Comparison of ENCODE assay signal across 10 cellular contexts in the genomic region with DNA sequence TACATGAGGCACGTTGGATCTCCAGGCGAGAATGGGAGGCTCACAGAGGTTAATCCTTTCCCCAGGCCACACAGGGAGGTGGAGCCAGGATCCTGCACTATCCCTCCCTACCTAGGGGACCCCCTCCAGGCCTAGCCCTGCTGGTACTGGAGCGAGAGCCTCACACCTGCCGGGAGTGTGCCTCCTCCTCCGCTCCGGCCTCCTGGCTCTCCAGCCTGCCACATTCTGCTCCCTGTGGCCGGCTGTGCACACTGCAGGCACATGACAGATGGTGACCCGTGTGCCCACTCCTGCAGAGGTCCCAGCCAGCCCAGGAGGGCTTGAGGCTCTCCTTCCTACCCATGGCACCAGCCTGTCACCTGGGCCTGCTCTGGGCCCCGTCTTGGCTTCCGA.
DNase-seq lines count a peak whose midpoint lies in the region; ATAC-seq, FAIRE-seq and TF ChIP-seq lines count a peak whose summit lies in the region.
"Had no signal": no experiment of that assay in that cellular context is flagged by ENCODE, and none has a peak within 500 bp of the region (broad histone marks: within the 10 kb centered on the region; RNA-seq: fewer than 3 reads in every experiment).

No MANE protein-coding gene starts in this region.

- intact Hi-C loops in MCF 10A (cut with micrococcal nuclease) (no loop called here), breast epithelium (cut with DNase I; ENCODE audit: low total_unique reads) (loop anchor here (5.0 kb wide), 1 partner anchor 663 kb away; no protein-coding TSS in a partner anchor), PC-3 (cut with micrococcal nuclease) (loop anchor here (10.0 kb wide), 1 partner anchor 95 kb away; the partner anchor contains the start of gene RXRA), esophagus muscularis mucosa (cut with DNase I) (no loop called here)

- no peaks in the 10 kb centered on the region for H3K27me3 ChIP-seq in breast epithelium
- H3K27me3 ChIP-seq in PC-3 (ENCODE audit: low read length): no peaks in the 10 kb centered on the region
- H3K27me3 ChIP-seq in esophagus muscularis mucosa: no peaks in the 10 kb centered on the region
- H3K27me3 ChIP-seq: uterus had no signal

- H3K4me3 ChIP-seq in breast epithelium: no peak overlapping the region
- no peak overlapping the region for H3K4me3 ChIP-seq in PC-3 (ENCODE audit: low read length)
- H3K4me3 ChIP-seq in esophagus muscularis mucosa: no peak overlapping the region
- H3K4me3 ChIP-seq: uterus had no signal

- H2AFZ ChIP-seq in PC-3 (ENCODE audit: low read length): no peak overlapping the region

- H3F3A ChIP-seq in PC-3 (ENCODE audit: low read length, unreplicated experiment): no peaks in the 10 kb centered on the region

- H3K27me3 Mint-ChIP-seq in MCF 10A (ENCODE audit: insufficient read depth, unreplicated experiment) (no peaks in the 10 kb centered on the region), type B pancreatic cell (no peaks in the 10 kb centered on the region)

- TF ChIP-seq CTCF in MCF 10A (IDR thresholded peaks at IDR 0.05; ENCODE audit: unreplicated experiment) (peak; percentile 17), breast epithelium (IDR thresholded peaks at IDR 0.05) (no peak), PC-3 (conservative IDR thresholded peaks at IDR 0.05; ENCODE audit: low read depth, low read length) (peak; percentile 40; the same call in 1 of the 2 replicates), esophagus muscularis mucosa (IDR thresholded peaks at IDR 0.05) (peak in 2 of 3 experiments; percentile 24 to 49), type B pancreatic cell (conservative IDR thresholded peaks at IDR 0.05) (peak; percentile 61)

- no peak overlapping the region for H3K4me2 ChIP-seq in PC-3 (ENCODE audit: low read length)

- H3K9ac ChIP-seq in PC-3 (ENCODE audit: low read length): no peak overlapping the region

- ATAC-seq in PC-3 (peak; percentile 68; the same call in 1 of the 2 replicates), GM19452 (IDR thresholded peaks at IDR 0.05; ENCODE audit: unreplicated experiment) (no peak)

- no peak for TF ChIP-seq POLR2A in breast epithelium (IDR thresholded peaks at IDR 0.05)
- TF ChIP-seq POLR2A in esophagus muscularis mucosa (IDR thresholded peaks at IDR 0.05; ENCODE audit: low read depth): no peak

- H3K27ac Mint-ChIP-seq in MCF 10A (ENCODE audit: low read depth, unreplicated experiment) (peak overlapping the region; percentile 27), type B pancreatic cell (peak overlapping the region; percentile 53)

- H3K36me3 ChIP-seq in breast epithelium (no peaks in the 10 kb centered on the region), PC-3 (ENCODE audit: low read depth, low read length) (no peaks in the 10 kb centered on the region), esophagus muscularis mucosa (peaks cover 15 to 84% (median 68%) of the 10 kb centered on the region in 4 donors)
- H3K36me3 ChIP-seq: uterus had no signal

- no peak for DNase-seq in MCF 10A (ENCODE audit: unreplicated experiment)
- DNase-seq in breast epithelium (ENCODE audit: low spot score in 2 of 2): no peak
- peak; percentile 6 for DNase-seq in PC-3
- DNase-seq in esophagus muscularis mucosa (ENCODE audit: extremely low spot score): no peak
- no peak for DNase-seq in type B pancreatic cell (ENCODE audit: extremely low spot score, unreplicated experiment)
- no peak for DNase-seq in HTR-8/SVneo (ENCODE audit: insufficient read length, low spot score)
- DNase-seq in Kasumi-1 (lab: John Stamatoyannopoulos, UW): no peak
- DNase-seq: T-helper 2 cell, uterus had no signal

- no peak for FAIRE-seq in HTR-8/SVneo (lab: Jason Lieb, UNC)

- POLR2A ChIA-PET in MCF 10A (lab: Yijun Ruan, JAX): no interaction called here
- POLR2A ChIA-PET in PC-3 (lab: Charles Lee; ENCODE audit: unreplicated experiment): no interaction called here

- CTCF ChIA-PET in MCF 10A (lab: Yijun Ruan, JAX) (no interaction called here), PC-3 (lab: Charles Lee) (no interaction called here)

- H3K4me1 ChIP-seq in breast epithelium: no peaks in the 10 kb centered on the region
- H3K4me1 ChIP-seq in PC-3 (ENCODE audit: insufficient read depth, low read length): no peaks in the 10 kb centered on the region
- peaks cover 55 to 90% (median 77%) of the 10 kb centered on the region in 4 donors for H3K4me1 ChIP-seq in esophagus muscularis mucosa

- no peaks in the 10 kb centered on the region for H3K9me3 Mint-ChIP-seq in MCF 10A (ENCODE audit: unreplicated experiment)
- no peaks in the 10 kb centered on the region for H3K9me3 Mint-ChIP-seq in type B pancreatic cell

- WGBS in esophagus muscularis mucosa: 81% methylated on average over 3 of the region's 10 CpGs

- H3K4me3 Mint-ChIP-seq in MCF 10A (ENCODE audit: unreplicated experiment): no peak overlapping the region
- no peak overlapping the region for H3K4me3 Mint-ChIP-seq in type B pancreatic cell

- H4K20me1 ChIP-seq in PC-3 (ENCODE audit: low read length): no peaks in the 10 kb centered on the region

- no peaks in the 10 kb centered on the region for H3K9me2 ChIP-seq in PC-3 (replicated peaks; ENCODE audit: low read length)

- H3K4me1 Mint-ChIP-seq in MCF 10A (ENCODE audit: insufficient read depth, unreplicated experiment) (peaks cover 20% of the 10 kb centered on the region), type B pancreatic cell (ENCODE audit: unreplicated experiment) (peaks cover 9% of the 10 kb centered on the region)

- H3K9me3 ChIP-seq in breast epithelium: no peaks in the 10 kb centered on the region
- H3K9me3 ChIP-seq in PC-3 (ENCODE audit: low read length): no peaks in the 10 kb centered on the region
- H3K9me3 ChIP-seq in esophagus muscularis mucosa: no peaks in the 10 kb centered on the region
- H3K9me3 ChIP-seq: uterus had no signal

- TF ChIP-seq EP300 in esophagus muscularis mucosa (IDR thresholded peaks at IDR 0.05): no peak

- H3K27ac ChIP-seq in breast epithelium (no peak overlapping the region), PC-3 (ENCODE audit: low read length) (no peak overlapping the region), esophagus muscularis mucosa (replicated peaks in 1 of 4) (peak overlapping the region in 3 of 4 donors; percentile 19 to 68 (median 57))

- H3K36me3 Mint-ChIP-seq in MCF 10A (ENCODE audit: insufficient read depth, unreplicated experiment) (peaks cover 71% of the 10 kb centered on the region), type B pancreatic cell (no peaks in the 10 kb centered on the region)

- BruUV-seq in MCF 10A (replicated peaks; lab: Mats Ljungman, UMichigan): no TSS peak
- BruUV-seq in PC-3 (replicated peaks; lab: Mats Ljungman, UMichigan): no TSS peak

- no peaks in the 10 kb centered on the region for H3K79me2 ChIP-seq in PC-3 (ENCODE audit: low read length)

Comparison
In these comparisons a context has a peak if more than half of its experiments do, and no peak if none do; other contexts are left out.
1. CTCF ChIP-seq: peak in MCF 10A (single experiment), PC-3 (single experiment), esophagus muscularis mucosa (2 of 3) and type B pancreatic cell (single experiment); none in breast epithelium (0 of 3).
2. intact Hi-C loops: an anchor here in breast epithelium (5.0 kb wide) and PC-3 (10.0 kb wide); none called in MCF 10A and esophagus muscularis mucosa.
3. H3K27ac ChIP-seq: peak in esophagus muscularis mucosa (3 of 4); none in breast epithelium (0 of 2) and PC-3 (single experiment).